Comparison of ENCODE assay signal across 10 cellular contexts in genomic region chr9:133421615-133422542, GRCh38. TPM values are rescaled to one million over a fixed set of nuclear protein-coding genes. Genes with fewer than 3 reads are reported as not detected.
A peak's percentile ranks its signal among the peaks of the same experiment; 100 is the strongest.
DNase-seq lines count a peak whose midpoint lies in the region; ATAC-seq and TF ChIP-seq lines count a peak whose summit lies in the region.
"Had no signal": no experiment of that assay in that cellular context is flagged by ENCODE, and none has a peak within 500 bp of the region (broad histone marks: within the 10 kb centered on the region; RNA-seq: fewer than 3 reads in every experiment).

Gene ADAMTS13, plus strand, starts transcription at chr9:133422367. Its CDS starts 77 bp downstream, at chr9:133422444.

- H3K9me3 Mint-ChIP-seq in chondrocyte (ENCODE audit: low read depth), result no peaks in the 10 kb centered on the region
- H3K9me3 Mint-ChIP-seq: dendritic cell treated with granulocyte-macrophage colony-stimulating factor and Interleukin-4, amounts not matched to agents 40 ng/mL and 50 ng/mL, for 4 days had no signal

- peaks cover 2% of the 10 kb centered on the region for H3K36me3 Mint-ChIP-seq in chondrocyte (ENCODE audit: low read depth)

- H3K9me3 ChIP-seq in Karpas-422 (ENCODE audit: low read length), result no peaks in the 10 kb centered on the region

- no peak within 1 kb of the TSS for H3K27ac Mint-ChIP-seq in chondrocyte (ENCODE audit: unreplicated experiment)
- H3K27ac Mint-ChIP-seq: dendritic cell treated with granulocyte-macrophage colony-stimulating factor and Interleukin-4, amounts not matched to agents 40 ng/mL and 50 ng/mL, for 4 days had no signal

- H3K4me1 ChIP-seq in Karpas-422 (ENCODE audit: low read length), result peaks cover 28% of the 10 kb centered on the region

- no peaks in the 10 kb centered on the region for H4K20me1 ChIP-seq in Karpas-422 (ENCODE audit: insufficient read depth, low read depth, low read length)

- H3K27me3 Mint-ChIP-seq in chondrocyte (ENCODE audit: low read depth), result no peaks in the 10 kb centered on the region

- no peak within 1 kb of the TSS for H3K4me3 ChIP-seq in Karpas-422 (ENCODE audit: low read length)
- H3K4me3 ChIP-seq: skin epidermis had no signal

- no peaks in the 10 kb centered on the region for H3K27me3 ChIP-seq in Karpas-422 (ENCODE audit: low read length)

- peaks cover 19% of the 10 kb centered on the region for H3K4me1 Mint-ChIP-seq in chondrocyte (ENCODE audit: low read depth)

- 0 out of 2 replicates have a peak within 1 kb of the TSS, but pooled peaks have one; percentile 10 for H2AFZ ChIP-seq in Karpas-422 (ENCODE audit: low read length)

- peaks cover 13% of the 10 kb centered on the region for H3K79me2 ChIP-seq in Karpas-422 (ENCODE audit: low read length)

- H3K9ac ChIP-seq in Karpas-422 (ENCODE audit: low read length), result peak within 1 kb of the TSS; percentile 35

- H3K4me3 Mint-ChIP-seq in chondrocyte (ENCODE audit: unreplicated experiment), result no peak within 1 kb of the TSS
- H3K4me3 Mint-ChIP-seq: dendritic cell treated with granulocyte-macrophage colony-stimulating factor and Interleukin-4, amounts not matched to agents 40 ng/mL and 50 ng/mL, for 4 days had no signal

- DNase-seq in NCI-H82 (lab: John Stamatoyannopoulos, UW) (peak; percentile 50), NCI-H82 treated with DMSO at 0.1 percent for 48 hours (lab: John Stamatoyannopoulos, UW; ENCODE audit: unreplicated experiment) (no peak), Karpas-422 (peak; percentile 65), chondrocyte (ENCODE audit: low spot score) (no peak), globus pallidus (ENCODE audit: low spot score) (no peak), NCI-H510A treated with DMSO at 0.1 percent for 48 hours (lab: John Stamatoyannopoulos, UW) (no peak)
- peak; percentile 43 for DNase-seq in stimulated activated CD4-positive, alpha-beta T cell treated with anti-CD3 and anti-CD28 coated beads, Interleukin-4, amount 100 ng/mL, for 24 hours

- TF ChIP-seq CTCF in chondrocyte (IDR thresholded peaks at IDR 0.05), result peak; percentile 14

- no peak within 1 kb of the TSS for H3K4me2 ChIP-seq in Karpas-422 (ENCODE audit: low read depth, low read length, poor library complexity, severe bottlenecking)

- no peaks in the 10 kb centered on the region for H3K36me3 ChIP-seq in Karpas-422 (ENCODE audit: insufficient read depth, low read length)

- no peaks in the 10 kb centered on the region for H3K9me2 ChIP-seq in Karpas-422 (replicated peaks; ENCODE audit: insufficient read depth, low read length)

- ATAC-seq in HG03039 (IDR thresholded peaks at IDR 0.05; ENCODE audit: unreplicated experiment), result no peak

- no peak within 1 kb of the TSS for H3K27ac ChIP-seq in Karpas-422 (ENCODE audit: low read length)

RNA-seq across cellular contexts. Expression of gene ADAMTS13, which starts in this region (rescaled TPM):
- total RNA-seq in Karpas-422 (2014; rRNA removed; shearing (Covaris generic); ENCODE audit: low replicate concordance), result 0.34 and 1.3 TPM in 2 replicates
- total RNA-seq in chondrocyte, result 5.5 to 9.5 TPM (median 5.7 TPM) in 3 replicates

Comparison
In these comparisons a context has a peak if more than half of its experiments do, and no peak if none do; other contexts are left out.
1. DNase-seq: peak in NCI-H82 (single experiment), Karpas-422 (single experiment) and stimulated activated CD4-positive, alpha-beta T cell treated with anti-CD3 and anti-CD28 coated beads, Interleukin-4, amount 100 ng/mL, for 24 hours (single experiment); none in NCI-H82 treated with DMSO at 0.1 percent for 48 hours (single experiment), chondrocyte (single experiment), globus pallidus (single experiment) and NCI-H510A treated with DMSO at 0.1 percent for 48 hours (single experiment).